In genomic region chr10:109393425-109393824, GRCh38 we compare ENCODE assay signal across 23 cellular contexts.
"Had no signal": no experiment of that assay in that cellular context is flagged by ENCODE, and none has a peak within 500 bp of the region (broad histone marks: within the 10 kb centered on the region; RNA-seq: fewer than 3 reads in every experiment).

No MANE protein-coding gene starts in this region.

- H3K4me1 ChIP-seq: body of pancreas, colonic mucosa, left lung, tibial nerve, uterus had no signal

- DNase-seq: activated CD4-positive, alpha-beta T cell treated with anti-CD3 and anti-CD28 coated beads for 4 hours; activated CD8-positive, alpha-beta memory T cell treated with anti-CD3 and anti-CD28 coated beads, Interleukin-2, amount 50 U/mL, for 4 hours; activated CD8-positive, alpha-beta T cell treated with anti-CD3 and anti-CD28 coated beads, Interleukin-2, amount 10 ng/mL, durations not matched to agents 7 days and 5 days; activated gamma-delta T cell treated with Interleukin-2 at 50 U/mL for 16 hours; activated T-cell treated with anti-CD3 and anti-CD28 coated beads, Interleukin-2, amount 50 U/mL, for 48 hours; amygdala; body of pancreas; caudate nucleus; colonic mucosa; foreskin fibroblast; left lung; mammary epithelial cell; mucosa of descending colon; naive thymus-derived CD4-positive, alpha-beta T cell; right cardiac atrium; stimulated activated CD4-positive, alpha-beta T cell treated with anti-CD3 and anti-CD28 coated beads, Interleukin-15, amount 100 ng/mL, for 24 hours; stimulated activated CD4-positive, alpha-beta T cell treated with anti-CD3 and anti-CD28 coated beads, Interleukin-4, amount 100 ng/mL, for 1 hour; stimulated activated naive CD4-positive, alpha-beta T cell; T-helper 17 cell; uterus had no signal

- H3K27ac ChIP-seq: body of pancreas, colonic mucosa, left lung, skin epidermis, tibial nerve, uterus had no signal

- H3K4me1 Mint-ChIP-seq: naive thymus-derived CD4-positive, alpha-beta T cell; T-helper 17 cell had no signal

- H3K27me3 ChIP-seq: body of pancreas, colonic mucosa, left lung, tibial nerve, uterus had no signal

- H3K9me3 ChIP-seq: body of pancreas, colonic mucosa, mucosa of descending colon, uterus had no signal

- H3K4me3 Mint-ChIP-seq: activated CD8-positive, alpha-beta T cell treated with anti-CD3 and anti-CD28 coated beads, Interleukin-2, amount 10 ng/mL, durations not matched to agents 7 days and 5 days; activated naive CD8-positive, alpha-beta T cell; naive thymus-derived CD4-positive, alpha-beta T cell; T-helper 17 cell had no signal

- H3K4me3 ChIP-seq: body of pancreas, colonic mucosa, left lung, mucosa of descending colon, skin epidermis, tibial nerve, uterus had no signal

- H3K27ac Mint-ChIP-seq: activated CD8-positive, alpha-beta T cell treated with anti-CD3 and anti-CD28 coated beads, Interleukin-2, amount 10 ng/mL, durations not matched to agents 7 days and 5 days; activated naive CD8-positive, alpha-beta T cell; naive thymus-derived CD4-positive, alpha-beta T cell; T-helper 17 cell had no signal

- H3K36me3 Mint-ChIP-seq: activated naive CD8-positive, alpha-beta T cell; naive thymus-derived CD4-positive, alpha-beta T cell had no signal

- H3K36me3 ChIP-seq: colonic mucosa, left lung, tibial nerve, uterus had no signal

- ATAC-seq: activated CD8-positive, alpha-beta T cell treated with anti-CD3 and anti-CD28 coated beads, Interleukin-2, amount 10 ng/mL, durations not matched to agents 7 days and 5 days; body of pancreas; left lung; mucosa of descending colon; naive thymus-derived CD4-positive, alpha-beta T cell; right cardiac atrium; T-helper 17 cell had no signal

- H3K27me3 Mint-ChIP-seq: T-helper 17 cell had no signal
